ENCODE assay signal across 8 cellular contexts in the genomic region with DNA sequence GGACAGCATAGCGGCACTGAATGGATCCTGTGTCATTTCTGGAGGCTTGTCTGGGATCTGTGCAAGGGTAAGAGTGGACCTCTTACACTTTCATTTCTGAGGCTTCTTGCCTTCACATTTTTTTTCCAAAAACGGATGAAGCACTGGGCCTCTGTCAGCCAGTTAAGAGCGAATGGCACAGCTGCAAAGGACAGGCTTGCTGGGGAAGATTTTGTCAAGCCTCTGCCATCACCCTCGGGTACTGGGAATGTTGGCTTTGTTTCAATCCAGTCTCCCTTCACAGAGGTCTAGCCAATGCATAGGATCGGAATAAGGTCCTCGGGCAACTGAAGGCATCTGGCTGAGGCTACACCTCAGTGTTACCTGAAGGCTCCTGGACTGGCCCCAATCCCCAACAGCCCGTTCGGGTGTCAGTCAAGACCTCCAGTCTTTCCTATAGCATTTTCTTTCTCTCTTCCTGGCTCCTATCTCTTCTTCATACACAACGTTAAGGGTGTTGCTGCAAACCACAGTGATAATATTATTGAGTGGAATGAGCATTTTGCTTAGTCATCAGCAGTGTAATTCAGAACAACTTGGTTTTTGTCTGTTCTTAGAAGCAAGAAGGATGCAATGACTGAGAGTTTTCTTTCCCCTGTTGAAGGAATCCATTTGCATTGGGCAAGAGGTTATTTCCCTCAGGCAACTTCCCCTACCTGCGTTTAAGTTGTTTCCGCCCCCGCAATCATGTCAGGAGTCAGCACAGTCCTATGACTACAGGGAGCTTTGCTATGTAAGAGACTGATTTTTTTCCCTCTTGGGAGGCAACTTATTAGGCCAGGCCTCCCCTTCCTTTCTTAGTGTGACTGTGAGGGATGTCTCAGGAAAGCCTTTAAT. TPM values are rescaled to one million over a fixed set of nuclear protein-coding genes. Genes with fewer than 3 reads are reported as not detected.
DNase-seq lines count a peak whose midpoint lies in the region; ATAC-seq and TF ChIP-seq lines count a peak whose summit lies in the region.

No MANE protein-coding gene starts in this region.

- peak; percentile 56 for ATAC-seq in GM18861 (IDR thresholded peaks at IDR 0.05; ENCODE audit: unreplicated experiment)
- ATAC-seq in HG02870 (IDR thresholded peaks at IDR 0.05; ENCODE audit: unreplicated experiment): peak; percentile 84
- ATAC-seq in T-cell (replicated peaks in 1 of 4): peak in 3 of 4 experiments; percentile 55 to 89 (median 66)

- no peaks in the 10 kb centered on the region for H3K4me1 ChIP-seq in endodermal cell (ENCODE audit: control insufficient read depth, insufficient read depth, low read length)

- CTCF ChIA-PET in T-cell (lab: Charles Lee): interaction anchor here in 1 of 2 donors (0.8 kb wide), 1 partner anchor 21 kb away, joined by 4 read pairs; no protein-coding TSS in a partner anchor

- peaks cover 50% of the 10 kb centered on the region for H3K36me3 Mint-ChIP-seq in T-cell
- peaks cover 50% of the 10 kb centered on the region for H3K36me3 Mint-ChIP-seq in endodermal cell (ENCODE audit: low read depth)

- H3K27ac ChIP-seq in endodermal cell (ENCODE audit: low read depth, low read length): no peak overlapping the region

- POLR2A ChIA-PET in T-cell (lab: Charles Lee): no interaction called here

- WGBS in endodermal cell (ENCODE audit: insufficient coverage in 1 of 2, insufficient read length in 1 of 2), 2 experiments: 90 to 94% methylated on average over 6 to 12 of the region's 12 CpGs

- no peaks in the 10 kb centered on the region for H3K27me3 ChIP-seq in endodermal cell (ENCODE audit: control insufficient read depth, insufficient read depth, low read length, poor library complexity, severe bottlenecking)

- DNase-seq in T-cell: peak in 15 of 34 experiments; percentile 9 to 44 (median 16)
- DNase-seq in endodermal cell: no peak
- peak; percentile 85 for DNase-seq in stimulated activated CD4-positive, alpha-beta T cell treated with anti-CD3 and anti-CD28 coated beads, Interleukin-15, amount 100 ng/mL, for 24 hours
- no peak for DNase-seq in NCI-H1105 (lab: John Stamatoyannopoulos, UW)
- DNase-seq in HK-2 (ENCODE audit: unreplicated experiment): no peak
- no peak for DNase-seq in NCI-H2081 (lab: John Stamatoyannopoulos, UW)

- H3K4me1 Mint-ChIP-seq in T-cell (peaks cover 70 to 90% (median 84%) of the 10 kb centered on the region in 3 donors), endodermal cell (peaks cover 19% of the 10 kb centered on the region)

- no peak overlapping the region for H3K9ac ChIP-seq in endodermal cell (ENCODE audit: extremely low read depth, low read length, poor library complexity, severe bottlenecking)

- no peak for TF ChIP-seq CTCF in endodermal cell (conservative IDR thresholded peaks at IDR 0.05)

- H3K4me3 ChIP-seq in endodermal cell (ENCODE audit: low read length): no peak overlapping the region

- H3K27me3 Mint-ChIP-seq in T-cell (no peaks in the 10 kb centered on the region), endodermal cell (ENCODE audit: insufficient read depth) (no peaks in the 10 kb centered on the region)

- peak overlapping the region in 1 of 3 donors; percentile 30 for H3K4me3 Mint-ChIP-seq in T-cell
- H3K4me3 Mint-ChIP-seq in endodermal cell: no peak overlapping the region

- H3K9me3 Mint-ChIP-seq in T-cell (peaks cover under 1 to 5% (median 2%) of the 10 kb centered on the region in 3 donors), endodermal cell (peaks cover 9% of the 10 kb centered on the region)

- peak overlapping the region; percentile 72 to 73 for H3K27ac Mint-ChIP-seq in T-cell
- peak overlapping the region; percentile 72 for H3K27ac Mint-ChIP-seq in endodermal cell

- H3K36me3 ChIP-seq in endodermal cell (ENCODE audit: control insufficient read depth, insufficient read depth, low read length): peaks cover 51% of the 10 kb centered on the region

- peaks cover 16% of the 10 kb centered on the region for H3K9me3 ChIP-seq in endodermal cell (ENCODE audit: control insufficient read depth, low read length)

RNA-seq across cellular contexts. Expression of a gene that starts 22.8 kb away (rescaled TPM):
- total RNA-seq in T-cell (10 to 100 TPM; 46.9 to 54.1 (median 49.1) TPM), endodermal cell (10 to 100 TPM; 21.8 to 23.8 TPM)
- polyA plus RNA-seq in endodermal cell (2013, experiment 1 of 2): 13.2 TPM
- 13.6 TPM for polyA plus RNA-seq in endodermal cell (2013, experiment 2 of 2)

RNA-seq across cellular contexts. Expression of a gene that starts 23.2 kb away (rescaled TPM):
- 100 to 1,000 TPM; 376 to 547 (median 410) TPM for total RNA-seq in T-cell
- 10 to 100 TPM; 60.9 to 63.0 TPM for total RNA-seq in endodermal cell
- polyA plus RNA-seq in endodermal cell (2013, experiment 1 of 2): 26.3 TPM
- polyA plus RNA-seq in endodermal cell (2013, experiment 2 of 2): 23.7 TPM

Comparison
In these comparisons a context has a peak if more than half of its experiments do, and no peak if none do; other contexts are left out.
1. RNA of a gene that starts 23.2 kb away (total RNA-seq): 376 to 547 TPM in T-cell; 60.9 to 63.0 TPM in endodermal cell; every median in the first group is over 4 times any median in the second.
2. Peak in every context shown above with its lines, with median percentiles within 50 percentile points of each other: ATAC-seq.